In the genomic region with DNA sequence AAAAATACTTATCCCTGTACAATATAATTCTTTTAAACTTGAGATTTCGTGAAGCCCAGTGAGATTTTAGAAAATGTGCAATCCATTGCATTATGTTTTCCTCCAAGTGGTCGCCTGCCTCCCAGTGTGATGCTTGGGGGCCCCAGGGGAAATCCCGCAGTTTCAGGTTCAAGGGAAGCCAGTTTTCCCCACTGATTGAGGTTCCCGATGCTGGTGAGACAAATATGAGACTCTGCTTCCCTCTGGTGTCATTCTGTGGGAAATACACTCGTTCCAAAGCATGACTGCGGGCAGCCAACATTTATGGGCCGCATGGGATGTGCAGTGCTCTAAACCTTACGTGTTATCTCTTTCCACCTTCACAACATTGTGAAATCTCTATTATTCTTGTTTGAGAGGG, we compare ENCODE assay signal across 8 cellular contexts.
DNase-seq lines count a peak whose midpoint lies in the region; ATAC-seq and TF ChIP-seq lines count a peak whose summit lies in the region.

No MANE protein-coding gene starts in this region.

- peak overlapping the region; percentile 33 for H3K4me3 Mint-ChIP-seq in stimulated activated memory B cell treated with anti-CD40 and anti-IgM and Interleukin-4, amounts not matched to agents 10 μg/mL and 1 μg/mL and 100 μg/mL, for 72 hours

- no peaks in the 10 kb centered on the region for H3K4me1 ChIP-seq in Karpas-422 (ENCODE audit: low read length)

- no peak overlapping the region for H2AFZ ChIP-seq in Karpas-422 (ENCODE audit: low read length)

- H3K4me1 Mint-ChIP-seq in stimulated activated memory B cell treated with anti-CD40 and anti-IgM and Interleukin-4, amounts not matched to agents 10 μg/mL and 1 μg/mL and 100 μg/mL, for 72 hours = peaks cover 56% of the 10 kb centered on the region

- H3K36me3 ChIP-seq in Karpas-422 (ENCODE audit: insufficient read depth, low read length) = no peaks in the 10 kb centered on the region

- no peak for ATAC-seq in stimulated activated memory B cell treated with anti-CD40 and anti-IgM and Interleukin-4, amounts not matched to agents 10 μg/mL and 1 μg/mL and 100 μg/mL, for 72 hours
- no peak for ATAC-seq in HG02973 (IDR thresholded peaks at IDR 0.05; ENCODE audit: unreplicated experiment)

- no peak overlapping the region for H3K9ac ChIP-seq in Karpas-422 (ENCODE audit: low read length)

- H3K27ac Mint-ChIP-seq in stimulated activated memory B cell treated with anti-CD40 and anti-IgM and Interleukin-4, amounts not matched to agents 10 μg/mL and 1 μg/mL and 100 μg/mL, for 72 hours = peak overlapping the region; percentile 26

- H3K9me3 ChIP-seq in Karpas-422 (ENCODE audit: low read length) = no peaks in the 10 kb centered on the region

- H4K20me1 ChIP-seq in Karpas-422 (ENCODE audit: insufficient read depth, low read depth, low read length) = no peaks in the 10 kb centered on the region

- peaks cover 7% of the 10 kb centered on the region for H3K9me3 Mint-ChIP-seq in stimulated activated memory B cell treated with anti-CD40 and anti-IgM and Interleukin-4, amounts not matched to agents 10 μg/mL and 1 μg/mL and 100 μg/mL, for 72 hours

- peak; percentile 71 for TF ChIP-seq CTCF in cardiac fibroblast (IDR thresholded peaks at IDR 0.05; ENCODE audit: low read depth, low read length)

- DNase-seq in DMS53 (lab: John Stamatoyannopoulos, UW) (peak; percentile 52), DMS53 treated with DMSO at 0.1 percent for 48 hours (lab: John Stamatoyannopoulos, UW; ENCODE audit: unreplicated experiment) (no peak), Karpas-422 (peak; percentile 66), T-helper 1 cell (peak in 3 of 5 donors; percentile 6 to 16 (median 16)), cardiac fibroblast (ENCODE audit: low read depth in 2 of 2) (peak; percentile 52 to 63), kidney tubule cell (ENCODE audit: low spot score) (peak; percentile 43)

- H3K27me3 ChIP-seq in Karpas-422 (ENCODE audit: low read length) = no peaks in the 10 kb centered on the region

- no peak overlapping the region for H3K4me2 ChIP-seq in Karpas-422 (ENCODE audit: low read depth, low read length, poor library complexity, severe bottlenecking)

- H3K79me2 ChIP-seq in Karpas-422 (ENCODE audit: low read length) = no peaks in the 10 kb centered on the region

- H3K36me3 Mint-ChIP-seq in stimulated activated memory B cell treated with anti-CD40 and anti-IgM and Interleukin-4, amounts not matched to agents 10 μg/mL and 1 μg/mL and 100 μg/mL, for 72 hours = peaks cover 54% of the 10 kb centered on the region

- no peaks in the 10 kb centered on the region for H3K9me2 ChIP-seq in Karpas-422 (replicated peaks; ENCODE audit: insufficient read depth, low read length)

- no peak overlapping the region for H3K4me3 ChIP-seq in Karpas-422 (ENCODE audit: low read length)
- H3K4me3 ChIP-seq in cardiac fibroblast (replicated peaks in 1 of 2; ENCODE audit: low read depth in 2 of 2, low read length in 2 of 2) = no peak overlapping the region

- H3K27me3 Mint-ChIP-seq in stimulated activated memory B cell treated with anti-CD40 and anti-IgM and Interleukin-4, amounts not matched to agents 10 μg/mL and 1 μg/mL and 100 μg/mL, for 72 hours = no peaks in the 10 kb centered on the region

- no peak overlapping the region for H3K27ac ChIP-seq in Karpas-422 (ENCODE audit: low read length)
